In the genomic region with DNA sequence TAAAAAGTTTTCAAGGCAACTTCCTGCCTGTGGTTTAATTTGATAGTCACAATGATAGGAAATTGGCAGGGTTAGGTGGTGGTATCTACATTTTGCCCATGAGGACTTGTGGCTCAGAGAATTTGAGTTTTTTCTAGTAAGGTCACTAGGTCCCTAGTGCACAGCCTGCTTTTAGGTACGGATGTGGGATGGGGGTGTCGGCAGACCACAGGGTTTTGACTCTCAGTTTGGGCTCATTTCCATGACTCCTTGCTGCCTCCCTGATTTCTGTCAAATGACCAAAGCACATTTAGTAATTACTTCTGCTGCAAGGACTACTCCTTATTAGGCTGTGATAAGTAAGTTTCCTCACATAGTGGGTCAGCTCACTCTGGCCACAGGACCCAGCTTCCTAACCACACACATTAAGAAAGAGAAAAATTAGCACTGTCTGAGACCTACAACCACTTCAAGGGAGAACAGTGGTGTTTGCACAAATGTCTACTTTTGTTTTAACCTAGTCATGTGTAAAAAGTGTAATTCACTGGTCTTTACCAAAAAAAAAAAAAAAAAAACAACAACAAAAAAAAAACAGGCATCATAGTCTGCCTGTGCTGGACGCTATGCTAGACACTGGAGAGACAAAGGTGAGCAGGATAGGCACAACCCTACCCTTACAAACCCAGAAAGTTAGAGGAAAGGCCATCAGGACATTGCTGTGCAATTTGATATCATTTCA, we compare ENCODE assay signal across 8 cellular contexts. TPM values are rescaled to one million over a fixed set of nuclear protein-coding genes. Genes with fewer than 3 reads are reported as not detected.
DNase-seq lines count a peak whose midpoint lies in the region; ATAC-seq and TF ChIP-seq lines count a peak whose summit lies in the region.

No MANE protein-coding gene starts in this region.

- ATAC-seq in GM18861 (IDR thresholded peaks at IDR 0.05; ENCODE audit: unreplicated experiment) = no peak

- peaks cover 0 to 25% (median 6%) of the 10 kb centered on the region in 4 donors for H3K4me1 ChIP-seq in transverse colon

- no peaks in the 10 kb centered on the region for H3K27me3 ChIP-seq in transverse colon

- 77 to 82% methylated on average over 2 to 3 of the region's 3 CpGs for WGBS in transverse colon (ENCODE audit: low coverage in 1 of 2), 2 donors

- no peaks in the 10 kb centered on the region for H3K36me3 ChIP-seq in transverse colon

- in situ Hi-C loops in astrocyte of the cerebellum (cut with HindIII; ENCODE audit: low sequenced_read_pairs) (no loop called here), transverse colon (cut with MboI; ENCODE audit: low pct_ligation_motif_present in 1 of 4, low pct_unique_long_range_greater_than_20kb in 1 of 4, low sequenced_read_pairs in 3 of 4) (no loop called here)

- TF ChIP-seq POLR2A in NB4 (IDR thresholded peaks at IDR 0.05; ENCODE audit: extremely low read depth, insufficient read length) (no peak), transverse colon (IDR thresholded peaks at IDR 0.05) (no peak)

- H3K9me3 ChIP-seq in transverse colon = no peaks in the 10 kb centered on the region

- no peak for TF ChIP-seq EP300 in transverse colon (IDR thresholded peaks at IDR 0.05; ENCODE audit: low read depth)

- TF ChIP-seq CTCF in NB4 (IDR thresholded peaks at IDR 0.05; ENCODE audit: low read depth, low read length) = no peak
- TF ChIP-seq CTCF in astrocyte of the cerebellum (IDR thresholded peaks at IDR 0.05; ENCODE audit: low read depth, low read length, missing control alignments) = no peak
- no peak for TF ChIP-seq CTCF in transverse colon (IDR thresholded peaks at IDR 0.05)

- H3K4me3 ChIP-seq in NB4 (ENCODE audit: low read depth, low read length) (peak overlapping the region; percentile 81), astrocyte of the cerebellum (ENCODE audit: low read depth, low read length) (peak overlapping the region; percentile 59), transverse colon (no peak overlapping the region)

- peak overlapping the region in 3 of 4 donors; percentile 16 to 74 (median 71) for H3K27ac ChIP-seq in transverse colon

- DNase-seq in activated naive CD4-positive, alpha-beta T cell treated with Interleukin-2 at 50 U/mL for 16 hours = peak; percentile 62
- DNase-seq in activated naive CD4-positive, alpha-beta T cell (lab: John Stamatoyannopoulos, UW) = no peak
- DNase-seq in NB4 (ENCODE audit: low read depth) (peak; percentile 82), astrocyte of the cerebellum (ENCODE audit: low read depth) (no peak), transverse colon (peak; percentile 30), DMS53 treated with DMSO at 0.1 percent for 48 hours (lab: John Stamatoyannopoulos, UW; ENCODE audit: unreplicated experiment) (no peak), GDM1 (lab: John Stamatoyannopoulos, UW) (no peak)

- intact Hi-C loops in transverse colon (cut with DNase I; ENCODE audit: low total_unique reads) = no loop called here

RNA-seq across cellular contexts. Expression of a gene that starts 43.7 kb away (rescaled TPM):
- total RNA-seq in transverse colon = 10 to 100 TPM in 3 of 4 donors, not detected in 1; 10.1 to 16.8 (median 14.9) TPM

Comparison
In these comparisons a context has a peak if more than half of its experiments do, and no peak if none do; other contexts are left out.
1. DNase-seq: peak in activated naive CD4-positive, alpha-beta T cell treated with Interleukin-2 at 50 U/mL for 16 hours (single experiment), NB4 (single experiment) and transverse colon (single experiment); none in activated naive CD4-positive, alpha-beta T cell (0 of 4), astrocyte of the cerebellum (single experiment), DMS53 treated with DMSO at 0.1 percent for 48 hours (single experiment) and GDM1 (single experiment).
2. H3K4me3 ChIP-seq: peak in NB4 (single experiment) and astrocyte of the cerebellum (single experiment); none in transverse colon (0 of 4).